ENCODE assay signal across 9 cellular contexts in genomic region chr3:118641608-118642007, GRCh38.
DNase-seq lines count a peak whose midpoint lies in the region; ATAC-seq, FAIRE-seq and TF ChIP-seq lines count a peak whose summit lies in the region.
"Had no signal": no experiment of that assay in that cellular context is flagged by ENCODE, and none has a peak within 500 bp of the region (broad histone marks: within the 10 kb centered on the region; RNA-seq: fewer than 3 reads in every experiment).

No MANE protein-coding gene starts in this region.

- no peaks in the 10 kb centered on the region for H3K4me1 Mint-ChIP-seq in activated T-cell treated with anti-CD3 and anti-CD28 coated beads, Interleukin-2, amount 50 U/mL, for 24 hours (ENCODE audit: low read depth)
- H3K4me1 Mint-ChIP-seq in chondrocyte (ENCODE audit: low read depth): peaks cover 4% of the 10 kb centered on the region

- no peaks in the 10 kb centered on the region for H3K36me3 Mint-ChIP-seq in activated T-cell treated with anti-CD3 and anti-CD28 coated beads, Interleukin-2, amount 50 U/mL, for 24 hours (ENCODE audit: low read depth)
- H3K36me3 Mint-ChIP-seq in chondrocyte (ENCODE audit: low read depth): no peaks in the 10 kb centered on the region

- no peaks in the 10 kb centered on the region for H3K9me3 Mint-ChIP-seq in activated T-cell treated with anti-CD3 and anti-CD28 coated beads, Interleukin-2, amount 50 U/mL, for 24 hours
- no peaks in the 10 kb centered on the region for H3K9me3 Mint-ChIP-seq in chondrocyte (ENCODE audit: low read depth)

- ATAC-seq in GM18519 (IDR thresholded peaks at IDR 0.05; ENCODE audit: low FRiP score, unreplicated experiment) (peak; percentile 86), HG02678 (IDR thresholded peaks at IDR 0.05; ENCODE audit: unreplicated experiment) (peak; percentile 49)

- H3K27ac Mint-ChIP-seq in activated T-cell treated with anti-CD3 and anti-CD28 coated beads, Interleukin-2, amount 50 U/mL, for 24 hours: no peak overlapping the region
- no peak overlapping the region for H3K27ac Mint-ChIP-seq in chondrocyte (ENCODE audit: unreplicated experiment)

- H3K4me3 Mint-ChIP-seq in activated T-cell treated with anti-CD3 and anti-CD28 coated beads, Interleukin-2, amount 50 U/mL, for 24 hours: no peak overlapping the region
- H3K4me3 Mint-ChIP-seq in chondrocyte (ENCODE audit: unreplicated experiment): no peak overlapping the region

- H3K27me3 Mint-ChIP-seq in activated T-cell treated with anti-CD3 and anti-CD28 coated beads, Interleukin-2, amount 50 U/mL, for 24 hours: no peaks in the 10 kb centered on the region
- H3K27me3 Mint-ChIP-seq in chondrocyte (ENCODE audit: low read depth): peaks cover 31% of the 10 kb centered on the region

- DNase-seq in NCI-H2171 treated with DMSO at 0.1 percent for 48 hours (lab: John Stamatoyannopoulos, UW) (peak; percentile 16), iPS DF 19.7 (ENCODE audit: low read depth, low spot score) (peak; percentile 83), activated gamma-delta T cell (lab: John Stamatoyannopoulos, UW) (no peak), chondrocyte (ENCODE audit: low spot score) (no peak), D721Med (ENCODE audit: insufficient read length, low spot score) (no peak)
- DNase-seq in activated T-cell treated with anti-CD3 and anti-CD28 coated beads, Interleukin-2, amount 50 U/mL, for 24 hours: no peak

- FAIRE-seq in D721Med (lab: Jason Lieb, UNC): no peak
- FAIRE-seq: pancreas had no signal

- TF ChIP-seq CTCF in chondrocyte (IDR thresholded peaks at IDR 0.05) (no peak), D721Med (IDR thresholded peaks at IDR 0.05; ENCODE audit: insufficient read depth, missing control alignments) (no peak)

Comparison
In these comparisons a context has a peak if more than half of its experiments do, and no peak if none do; other contexts are left out.
1. DNase-seq: peak in NCI-H2171 treated with DMSO at 0.1 percent for 48 hours (single experiment) and iPS DF 19.7 (single experiment); none in activated gamma-delta T cell (single experiment), activated T-cell treated with anti-CD3 and anti-CD28 coated beads, Interleukin-2, amount 50 U/mL, for 24 hours (single experiment), chondrocyte (single experiment) and D721Med (single experiment).